Comparison of ENCODE assay signal across 1 cellular context in genomic region chr15:25832158-25832557, GRCh38.
TF ChIP-seq lines count a peak whose summit lies in the region.

No MANE protein-coding gene starts in this region.

TF ChIP-seq in SK-N-SH, 30 proteins besides CTCF, POLR2A, EP300 and RAD21:
- TF ChIP-seq YY1 (IDR thresholded peaks at IDR 0.05; ENCODE audit: low read depth) (no peak), RCOR1 (IDR thresholded peaks at IDR 0.05; ENCODE audit: low read length) (no peak), EZH2phosphoT487 (IDR thresholded peaks at IDR 0.05; ENCODE audit: borderline replicate concordance, low read depth) (no peak), MXI1 (IDR thresholded peaks at IDR 0.05; ENCODE audit: low read depth, low read length) (no peak), JUND (IDR thresholded peaks at IDR 0.05) (no peak), MAX (IDR thresholded peaks at IDR 0.05; ENCODE audit: low read depth) (no peak), TAF1 (IDR thresholded peaks at IDR 0.05; ENCODE audit: borderline replicate concordance, low read depth, low read length) (no peak), RXRA (IDR thresholded peaks at IDR 0.05; ENCODE audit: borderline replicate concordance, low read depth) (no peak), USF1 (IDR thresholded peaks at IDR 0.05; ENCODE audit: borderline replicate concordance, low read depth) (no peak), POLR2AphosphoS5 (IDR thresholded peaks at IDR 0.05; ENCODE audit: low read depth, low read length) (no peak), PBX3 (IDR thresholded peaks at IDR 0.05) (no peak), NFIC (IDR thresholded peaks at IDR 0.05; ENCODE audit: borderline replicate concordance) (no peak), RFX5 (IDR thresholded peaks at IDR 0.05; ENCODE audit: low read length) (no peak), TEAD4 (IDR thresholded peaks at IDR 0.05; ENCODE audit: borderline replicate concordance, insufficient read depth) (no peak), SMC3 (IDR thresholded peaks at IDR 0.05; ENCODE audit: low read depth, low read length) (no peak), USF2 (IDR thresholded peaks at IDR 0.05; ENCODE audit: borderline replicate concordance, low read depth, low read length) (no peak)
- TF ChIP-seq, protein P1, sequence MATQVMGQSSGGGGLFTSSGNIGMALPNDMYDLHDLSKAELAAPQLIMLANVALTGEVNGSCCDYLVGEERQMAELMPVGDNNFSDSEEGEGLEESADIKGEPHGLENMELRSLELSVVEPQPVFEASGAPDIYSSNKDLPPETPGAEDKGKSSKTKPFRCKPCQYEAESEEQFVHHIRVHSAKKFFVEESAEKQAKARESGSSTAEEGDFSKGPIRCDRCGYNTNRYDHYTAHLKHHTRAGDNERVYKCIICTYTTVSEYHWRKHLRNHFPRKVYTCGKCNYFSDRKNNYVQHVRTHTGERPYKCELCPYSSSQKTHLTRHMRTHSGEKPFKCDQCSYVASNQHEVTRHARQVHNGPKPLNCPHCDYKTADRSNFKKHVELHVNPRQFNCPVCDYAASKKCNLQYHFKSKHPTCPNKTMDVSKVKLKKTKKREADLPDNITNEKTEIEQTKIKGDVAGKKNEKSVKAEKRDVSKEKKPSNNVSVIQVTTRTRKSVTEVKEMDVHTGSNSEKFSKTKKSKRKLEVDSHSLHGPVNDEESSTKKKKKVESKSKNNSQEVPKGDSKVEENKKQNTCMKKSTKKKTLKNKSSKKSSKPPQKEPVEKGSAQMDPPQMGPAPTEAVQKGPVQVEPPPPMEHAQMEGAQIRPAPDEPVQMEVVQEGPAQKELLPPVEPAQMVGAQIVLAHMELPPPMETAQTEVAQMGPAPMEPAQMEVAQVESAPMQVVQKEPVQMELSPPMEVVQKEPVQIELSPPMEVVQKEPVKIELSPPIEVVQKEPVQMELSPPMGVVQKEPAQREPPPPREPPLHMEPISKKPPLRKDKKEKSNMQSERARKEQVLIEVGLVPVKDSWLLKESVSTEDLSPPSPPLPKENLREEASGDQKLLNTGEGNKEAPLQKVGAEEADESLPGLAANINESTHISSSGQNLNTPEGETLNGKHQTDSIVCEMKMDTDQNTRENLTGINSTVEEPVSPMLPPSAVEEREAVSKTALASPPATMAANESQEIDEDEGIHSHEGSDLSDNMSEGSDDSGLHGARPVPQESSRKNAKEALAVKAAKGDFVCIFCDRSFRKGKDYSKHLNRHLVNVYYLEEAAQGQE (IDR thresholded peaks at IDR 0.05; ENCODE audit: low read depth, low read length) = no peak
